9 cellular contexts compared by ENCODE assay signal in genomic region chr9:98215821-98216220, GRCh38. TPM values are rescaled to one million over a fixed set of nuclear protein-coding genes. Genes with fewer than 3 reads are reported as not detected.
A peak's percentile ranks its signal among the peaks of the same experiment; 100 is the strongest.
DNase-seq lines count a peak whose midpoint lies in the region; ATAC-seq, FAIRE-seq and TF ChIP-seq lines count a peak whose summit lies in the region.
"Had no signal": no experiment of that assay in that cellular context is flagged by ENCODE, and none has a peak within 500 bp of the region (broad histone marks: within the 10 kb centered on the region; RNA-seq: fewer than 3 reads in every experiment).

No MANE protein-coding gene starts in this region.

- no peak overlapping the region for H3K23ac ChIP-seq in H9 (ENCODE audit: insufficient read length, low read depth, low read length)

- no peak overlapping the region for H4K91ac ChIP-seq in H9 (ENCODE audit: insufficient read length, low read depth, low read length)

- no peak overlapping the region for H4K8ac ChIP-seq in H9 (replicated peaks; ENCODE audit: insufficient read length, low read depth, low read length)

- ATAC-seq in CD4-positive, alpha-beta T cell (ENCODE audit: poor library complexity) = peak; percentile 48
- ATAC-seq in HepG2 = peak; percentile 86
- no peak for ATAC-seq in GM19351 (IDR thresholded peaks at IDR 0.05; ENCODE audit: unreplicated experiment)
- no peak for ATAC-seq in HG03460 (IDR thresholded peaks at IDR 0.05; ENCODE audit: unreplicated experiment)

- no peak overlapping the region for H2BK12ac ChIP-seq in H9 (ENCODE audit: insufficient read length, low read depth, low read length)

- TF ChIP-seq POLR2A in HepG2 (IDR thresholded peaks at IDR 0.05; ENCODE audit: insufficient read depth in 1 of 2, low read depth in 2 of 2, low read length in 2 of 2) = no peak

- no peaks in the 10 kb centered on the region for H3K23me2 ChIP-seq in H9 (ENCODE audit: insufficient read length, low read depth, low read length, poor library complexity, severe bottlenecking)

- no peak overlapping the region for H3K27ac Mint-ChIP-seq in CD4-positive, alpha-beta T cell
- H3K27ac Mint-ChIP-seq in H9 = peak overlapping the region in 1 of 3 experiments; percentile 35; a peak in 2 of 7 replicates
- no peak overlapping the region for H3K27ac Mint-ChIP-seq in astrocyte (ENCODE audit: unreplicated experiment)
- no peak overlapping the region for H3K27ac Mint-ChIP-seq in activated T-helper 2 cell treated with anti-CD3 and anti-CD28 coated beads, Interferon-gamma antibody, Interleukin-2, Interleukin-4, amounts not matched to agents 10 μg/mL and 5 μg/mL and 100 μg/mL, durations not matched to agents 14 hours and 24 hours and 36 hours
- H3K27ac Mint-ChIP-seq in CD4-positive, alpha-beta memory T cell = peak overlapping the region in 2 of 7 donors; percentile 24 to 78

- no peaks in the 10 kb centered on the region for H3K79me1 ChIP-seq in H9 (ENCODE audit: insufficient read depth, low read depth, low read length, poor library complexity, severe bottlenecking)

- no peaks in the 10 kb centered on the region for H3K9me3 Mint-ChIP-seq in CD4-positive, alpha-beta T cell
- H3K9me3 Mint-ChIP-seq in H9 (no peaks in the 10 kb centered on the region), astrocyte (ENCODE audit: unreplicated experiment) (no peaks in the 10 kb centered on the region)
- H3K9me3 Mint-ChIP-seq in activated T-helper 2 cell treated with anti-CD3 and anti-CD28 coated beads, Interferon-gamma antibody, Interleukin-2, Interleukin-4, amounts not matched to agents 10 μg/mL and 5 μg/mL and 100 μg/mL, durations not matched to agents 14 hours and 24 hours and 36 hours = no peaks in the 10 kb centered on the region
- H3K9me3 Mint-ChIP-seq in CD4-positive, alpha-beta memory T cell = no peaks in the 10 kb centered on the region

- BruUV-seq in HepG2 (replicated peaks; lab: Mats Ljungman, UMichigan) = no TSS peak

- H3K4me1 Mint-ChIP-seq in CD4-positive, alpha-beta T cell (ENCODE audit: low read depth) = no peaks in the 10 kb centered on the region
- peaks cover 38 to 41% of the 10 kb centered on the region in 2 experiments for H3K4me1 Mint-ChIP-seq in H9
- H3K4me1 Mint-ChIP-seq in astrocyte (ENCODE audit: low read depth, unreplicated experiment) = peaks cover 22% of the 10 kb centered on the region
- H3K4me1 Mint-ChIP-seq in activated T-helper 2 cell treated with anti-CD3 and anti-CD28 coated beads, Interferon-gamma antibody, Interleukin-2, Interleukin-4, amounts not matched to agents 10 μg/mL and 5 μg/mL and 100 μg/mL, durations not matched to agents 14 hours and 24 hours and 36 hours (ENCODE audit: low read depth) = no peaks in the 10 kb centered on the region
- H3K4me1 Mint-ChIP-seq in CD4-positive, alpha-beta memory T cell = peaks cover 0 to 3% (median 0%) of the 10 kb centered on the region in 4 donors

- H3K4me1 ChIP-seq in H9 (ENCODE audit: insufficient read depth, low read length) (peaks cover 13% of the 10 kb centered on the region), astrocyte (ENCODE audit: insufficient read depth, low read length) (peaks cover 4% of the 10 kb centered on the region), HepG2 (ENCODE audit: insufficient read depth, low read length) (peaks cover 19% of the 10 kb centered on the region)
- H3K4me1 ChIP-seq in CD4-positive, alpha-beta memory T cell (ENCODE audit: insufficient read depth, low read length) = no peaks in the 10 kb centered on the region

- in situ Hi-C loops in HepG2 (cut with HindIII; ENCODE audit: extremely low pct_ligation_motif_present, low pct_unique_long_range_greater_than_20kb) = no loop called here

- peak in 3 of 10 experiments; percentile 10 to 27 (median 25) for DNase-seq in CD4-positive, alpha-beta T cell
- DNase-seq in H9 = peak; percentile 59
- DNase-seq in astrocyte (ENCODE audit: low read depth) = no peak
- DNase-seq in HepG2 (ENCODE audit: low spot score) = no peak
- DNase-seq in activated T-helper 2 cell treated with anti-CD3 and anti-CD28 coated beads, Interferon-gamma antibody, Interleukin-2, Interleukin-4, amounts not matched to agents 10 μg/mL and 5 μg/mL and 100 μg/mL, durations not matched to agents 14 hours and 24 hours and 36 hours (ENCODE audit: low spot score) = no peak
- no peak for DNase-seq in CD4-positive, alpha-beta memory T cell
- DNase-seq: activated CD8-positive, alpha-beta memory T cell treated with anti-CD3 and anti-CD28 coated beads, Interleukin-2, amount 50 U/mL, for 4 hours had no signal

- H3K4me3 Mint-ChIP-seq in CD4-positive, alpha-beta T cell = no peak overlapping the region
- H3K4me3 Mint-ChIP-seq in H9 (no peak overlapping the region), astrocyte (ENCODE audit: unreplicated experiment) (no peak overlapping the region)
- H3K4me3 Mint-ChIP-seq in activated T-helper 2 cell treated with anti-CD3 and anti-CD28 coated beads, Interferon-gamma antibody, Interleukin-2, Interleukin-4, amounts not matched to agents 10 μg/mL and 5 μg/mL and 100 μg/mL, durations not matched to agents 14 hours and 24 hours and 36 hours (ENCODE audit: low read depth) = no peak overlapping the region
- H3K4me3 Mint-ChIP-seq in CD4-positive, alpha-beta memory T cell = no peak overlapping the region

- H2AFZ ChIP-seq in H9 (ENCODE audit: low read length) (no peak overlapping the region), astrocyte (ENCODE audit: low read depth, low read length) (no peak overlapping the region), HepG2 (ENCODE audit: low read length) (no peak overlapping the region)

- no peak overlapping the region for H4K5ac ChIP-seq in H9 (ENCODE audit: insufficient read length, low read depth, low read length)

- H3K4me2 ChIP-seq in H9 (ENCODE audit: insufficient read depth, insufficient read length, low read length) (no peak overlapping the region), astrocyte (ENCODE audit: low read length) (no peak overlapping the region), HepG2 (ENCODE audit: low read depth, low read length) (no peak overlapping the region)

- H3K36me3 ChIP-seq in astrocyte (ENCODE audit: insufficient read depth, low read length) (peaks cover 11% of the 10 kb centered on the region), HepG2 (replicated peaks in 1 of 2; ENCODE audit: control insufficient read depth in 1 of 2, insufficient read depth in 2 of 2, low read length in 2 of 2) (no peaks in the 10 kb centered on the region; a peak in 1 of 5 replicates)
- H3K36me3 ChIP-seq in CD4-positive, alpha-beta memory T cell (ENCODE audit: insufficient read depth, low read length) = no peaks in the 10 kb centered on the region

- H3K79me2 ChIP-seq in H9 (ENCODE audit: insufficient read depth, low read length) (no peaks in the 10 kb centered on the region), astrocyte (ENCODE audit: insufficient read depth, low read length) (no peaks in the 10 kb centered on the region), HepG2 (ENCODE audit: insufficient read depth, low read length) (no peaks in the 10 kb centered on the region)

- FAIRE-seq in astrocyte (lab: Jason Lieb, UNC) = no peak
- peak; percentile 47 for FAIRE-seq in HepG2 (lab: Jason Lieb, UNC)

- H2BK120ac ChIP-seq in H9 (ENCODE audit: low read depth, low read length, poor library complexity, severe bottlenecking) = no peak overlapping the region

- CTCF ChIA-PET in CD4-positive, alpha-beta T cell (lab: Charles Lee) = interaction anchor here (1.4 kb wide), 1 partner anchor 11 kb away, joined by 6 read pairs; no protein-coding TSS in a partner anchor
- CTCF ChIA-PET in HepG2 (lab: Yijun Ruan, JAX; ENCODE audit: low intra/inter-chr PET ratio, low total read pairs) = interaction anchor here (1.5 kb wide), 1 partner anchor 23 kb away, joined by 4 read pairs; the partner anchor contains the start of gene CORO2A
- CTCF ChIA-PET in CD4-positive, alpha-beta memory T cell (lab: Charles Lee; ENCODE audit: partially characterized antibody) = interaction anchor here (1.1 kb wide), 1 partner anchor 9 kb away, joined by 3 read pairs; no protein-coding TSS in a partner anchor

- no peak overlapping the region for H2BK20ac ChIP-seq in H9 (ENCODE audit: low read depth, low read length, poor library complexity, severe bottlenecking)

- no peak overlapping the region for H2BK5ac ChIP-seq in H9 (ENCODE audit: insufficient read length, low read length)

- TF ChIP-seq EP300 in HepG2 (IDR thresholded peaks at IDR 0.05; ENCODE audit: low read depth in 2 of 2, low read length in 2 of 2) (no peak), HepG2 (CRISPR knock-in tag; IDR thresholded peaks at IDR 0.05; ENCODE audit: borderline replicate concordance) (no peak)

- no peak overlapping the region for H3T11ph ChIP-seq in H9 (ENCODE audit: low read length)

- no peaks in the 10 kb centered on the region for H3K27me3 ChIP-seq in CD4-positive, alpha-beta T cell (ENCODE audit: control insufficient read depth, insufficient read depth, low read length)
- H3K27me3 ChIP-seq in H9 (ENCODE audit: insufficient read depth, low read length) (no peaks in the 10 kb centered on the region), astrocyte (ENCODE audit: insufficient read depth, low read length) (no peaks in the 10 kb centered on the region), HepG2 (ENCODE audit: control insufficient read depth in 1 of 2, insufficient read depth in 2 of 2, low read length in 2 of 2) (no peaks in the 10 kb centered on the region)
- no peaks in the 10 kb centered on the region for H3K27me3 ChIP-seq in CD4-positive, alpha-beta memory T cell (ENCODE audit: insufficient read depth, low read length)

- no peak overlapping the region for H2BK15ac ChIP-seq in H9 (ENCODE audit: low read depth, low read length)

- no peak overlapping the region for H2AK5ac ChIP-seq in H9 (ENCODE audit: insufficient read length, low read length)

- H3K9ac ChIP-seq in H9 (ENCODE audit: extremely low read depth, insufficient read length, low read length) (no peak overlapping the region), astrocyte (ENCODE audit: low read length) (no peak overlapping the region), HepG2 (ENCODE audit: insufficient read depth, low read depth, low read length) (no peak overlapping the region)

- no peak overlapping the region for H3K14ac ChIP-seq in H9 (ENCODE audit: insufficient read depth, low read length)

- no peaks in the 10 kb centered on the region for H3K9me3 ChIP-seq in CD4-positive, alpha-beta T cell (ENCODE audit: control insufficient read depth, low read length)
- no peaks in the 10 kb centered on the region for H3K9me3 ChIP-seq in H9 (ENCODE audit: control insufficient read depth, low read depth, low read length)
- no peaks in the 10 kb centered on the region for H3K9me3 ChIP-seq in astrocyte (ENCODE audit: insufficient read depth, low read depth, low read length)
- H3K9me3 ChIP-seq in HepG2 (ENCODE audit: low read length) = no peaks in the 10 kb centered on the region
- H3K9me3 ChIP-seq in CD4-positive, alpha-beta memory T cell (ENCODE audit: control insufficient read depth in 1 of 2, low read length in 2 of 2) = no peaks in the 10 kb centered on the region

- H3K18ac ChIP-seq in H9 (ENCODE audit: insufficient read length, low read depth, low read length) = no peak overlapping the region

- no peak overlapping the region for H3K4ac ChIP-seq in H9 (ENCODE audit: low read depth, low read length)

- H3K36me3 Mint-ChIP-seq in CD4-positive, alpha-beta T cell (ENCODE audit: low read depth) = peaks cover 64% of the 10 kb centered on the region
- H3K36me3 Mint-ChIP-seq in H9 (ENCODE audit: insufficient read depth in 1 of 3, low read depth in 3 of 3) (peaks cover 3 to 19% (median 4%) of the 10 kb centered on the region in 3 experiments; a peak in 4 of 7 replicates), astrocyte (ENCODE audit: low read depth, unreplicated experiment) (peaks cover 19% of the 10 kb centered on the region)
- no peaks in the 10 kb centered on the region for H3K36me3 Mint-ChIP-seq in activated T-helper 2 cell treated with anti-CD3 and anti-CD28 coated beads, Interferon-gamma antibody, Interleukin-2, Interleukin-4, amounts not matched to agents 10 μg/mL and 5 μg/mL and 100 μg/mL, durations not matched to agents 14 hours and 24 hours and 36 hours (ENCODE audit: low read depth)
- peaks cover 16 to 58% of the 10 kb centered on the region in 2 donors for H3K36me3 Mint-ChIP-seq in CD4-positive, alpha-beta memory T cell

- H3K56ac ChIP-seq in H9 (ENCODE audit: insufficient read length, low read depth, low read length) = no peak overlapping the region

- H4K20me1 ChIP-seq in H9 (ENCODE audit: control insufficient read depth, insufficient read depth, insufficient read length) (no peaks in the 10 kb centered on the region), astrocyte (ENCODE audit: insufficient read depth, low read length) (no peaks in the 10 kb centered on the region), HepG2 (ENCODE audit: insufficient read depth, low read length) (no peaks in the 10 kb centered on the region)

- intact Hi-C loops in CD4-positive, alpha-beta T cell (cut with DNase I, micrococcal nuclease) = no loop called here
- intact Hi-C loops in HepG2 (cut with micrococcal nuclease; ENCODE audit: unreplicated experiment) = no loop called here
- intact Hi-C loops in activated T-helper 2 cell treated with anti-CD3 and anti-CD28 coated beads, Interferon-gamma antibody, Interleukin-2, Interleukin-4, amounts not matched to agents 10 μg/mL and 5 μg/mL and 100 μg/mL, durations not matched to agents 14 hours and 24 hours and 36 hours (cut with micrococcal nuclease) = no loop called here
- intact Hi-C loops in CD4-positive, alpha-beta memory T cell (cut with micrococcal nuclease) = loop anchor here (1.0 kb wide), 1 partner anchor 142 kb away; no protein-coding TSS in a partner anchor

- H3K27me3 Mint-ChIP-seq in CD4-positive, alpha-beta T cell = no peaks in the 10 kb centered on the region
- no peaks in the 10 kb centered on the region for H3K27me3 Mint-ChIP-seq in H9 (ENCODE audit: low read depth)
- H3K27me3 Mint-ChIP-seq in astrocyte (ENCODE audit: low read depth, unreplicated experiment) = peaks cover 12% of the 10 kb centered on the region
- H3K27me3 Mint-ChIP-seq in activated T-helper 2 cell treated with anti-CD3 and anti-CD28 coated beads, Interferon-gamma antibody, Interleukin-2, Interleukin-4, amounts not matched to agents 10 μg/mL and 5 μg/mL and 100 μg/mL, durations not matched to agents 14 hours and 24 hours and 36 hours (ENCODE audit: low read depth) = no peaks in the 10 kb centered on the region
- H3K27me3 Mint-ChIP-seq in CD4-positive, alpha-beta memory T cell = no peaks in the 10 kb centered on the region

- POLR2A ChIA-PET in CD4-positive, alpha-beta T cell (lab: Charles Lee) = no interaction called here
- POLR2A ChIA-PET in HepG2 (lab: Yijun Ruan, JAX) = no interaction called here
- POLR2A ChIA-PET in CD4-positive, alpha-beta memory T cell (lab: Charles Lee; ENCODE audit: partially characterized antibody) = no interaction called here

- H3K27ac ChIP-seq in CD4-positive, alpha-beta T cell (ENCODE audit: low read depth, low read length) = no peak overlapping the region
- H3K27ac ChIP-seq in H9 (ENCODE audit: insufficient read length, low read depth, low read length) (no peak overlapping the region), astrocyte (ENCODE audit: low read depth, low read length) (no peak overlapping the region), HepG2 (ENCODE audit: extremely low read length, insufficient read depth, low read length) (no peak overlapping the region)
- H3K27ac ChIP-seq in CD4-positive, alpha-beta memory T cell (ENCODE audit: low read depth, low read length) = no peak overlapping the region

- no peak for TF ChIP-seq CTCF in CD4-positive, alpha-beta T cell (IDR thresholded peaks at IDR 0.05)
- TF ChIP-seq CTCF in H9 (conservative IDR thresholded peaks at IDR 0.05) (peak; percentile 71), astrocyte (IDR thresholded peaks at IDR 0.05; ENCODE audit: insufficient read depth, low read depth, low read length) (peak; percentile 26), HepG2 (CRISPR knock-in tag; IDR thresholded peaks at IDR 0.05) (peak; percentile 65)

- no CpG with 5 or more reads among the region's 9 CpGs for WGBS in H9 (ENCODE audit: extremely low coverage, insufficient read length, low lambda C conversion rate)
- 94% methylated on average over 4 of the region's 9 CpGs for WGBS in HepG2 (ENCODE audit: low lambda C conversion rate)

- TF ChIP-seq RAD21 in HepG2 (CRISPR knock-in tag; IDR thresholded peaks at IDR 0.05) = peak; percentile 64; the same call in 1 of the 2 replicates

- H3K4me3 ChIP-seq in astrocyte (ENCODE audit: insufficient read depth, low read depth, low read length) = no peak overlapping the region
- H3K4me3 ChIP-seq in HepG2 (replicated peaks in 1 of 3; ENCODE audit: insufficient read depth in 1 of 3, low read depth in 2 of 3, low read length in 3 of 3) = no peak overlapping the region
- no peak overlapping the region for H3K4me3 ChIP-seq in CD4-positive, alpha-beta memory T cell (ENCODE audit: low read length in 2 of 2)

RNA-seq across cellular contexts. Expression of gene CORO2A, which starts 23.4 kb away (rescaled TPM):
- total RNA-seq in CD4-positive, alpha-beta T cell = 1 to 10 TPM; 6.8 to 8.5 TPM
- 15.5 and 15.8 TPM in 2 replicates for total RNA-seq in H9 (2021)
- 11.1 TPM in 2 replicates for total RNA-seq in astrocyte
- total RNA-seq in HepG2 (2016; rRNA removed; fragmentation: Illumina TruSeq; extraction: Trizol) = 14.4 and 19.8 TPM in 2 replicates
- total RNA-seq in HepG2 (2016; cell fraction: cytosol; rRNA removed; fragmentation: Illumina TruSeq; extraction: Trizol; ENCODE audit: low read depth) = 3.5 and 3.6 TPM in 2 replicates
- total RNA-seq in HepG2 (2016; cell fraction: insoluble cytoplasmic fraction; rRNA removed; fragmentation: Illumina TruSeq; extraction: Trizol) = 14.0 and 19.0 TPM in 2 replicates
- total RNA-seq in HepG2 (2016; cell fraction: membrane; rRNA removed; fragmentation: Illumina TruSeq; extraction: Trizol) = 12.4 and 12.5 TPM in 2 replicates
- 8.5 and 10.2 TPM in 2 replicates for total RNA-seq in HepG2 (2016; cell fraction: nucleus; rRNA removed; fragmentation: Illumina TruSeq; extraction: Trizol)
- 12.9 and 15.3 TPM in 2 replicates for polyA plus RNA-seq in HepG2 (2011; rRNA removed)
- polyA plus RNA-seq in HepG2 (2011; cell fraction: cytosol; rRNA removed) = 12.3 and 15.4 TPM in 2 replicates
- polyA plus RNA-seq in HepG2 (2011; cell fraction: nucleus; rRNA removed) = 7.9 and 8.1 TPM in 2 replicates
- polyA plus RNA-seq in HepG2 (2012) = 5.9 and 8.4 TPM in 2 replicates
- 5.6 TPM in 2 replicates for polyA plus RNA-seq in HepG2 (2016; cell fraction: cytosol; fragmentation: Illumina TruSeq; extraction: Trizol; ENCODE audit: low read depth)
- 21.2 and 23.2 TPM in 2 replicates for polyA plus RNA-seq in HepG2 (2016; cell fraction: insoluble cytoplasmic fraction; fragmentation: Illumina TruSeq; extraction: Trizol; ENCODE audit: low read depth)
- polyA plus RNA-seq in HepG2 (2016; cell fraction: membrane; fragmentation: Illumina TruSeq; extraction: Trizol; ENCODE audit: low read depth) = 9.4 and 10.3 TPM in 2 replicates
- polyA plus RNA-seq in HepG2 (2016; cell fraction: nucleus; fragmentation: Illumina TruSeq; extraction: Trizol; ENCODE audit: insufficient read depth, low read depth) = 21.7 and 22.4 TPM in 2 replicates
- 7.1 and 26.4 TPM in 2 replicates for polyA minus RNA-seq in HepG2 (2011; rRNA and poly(A)+ RNA removed; ENCODE audit: low replicate concordance)
- 9.8 and 10.3 TPM in 2 replicates for polyA minus RNA-seq in HepG2 (2011; cell fraction: cytosol; rRNA and poly(A)+ RNA removed)
- 4.6 and 5.3 TPM in 2 replicates for polyA minus RNA-seq in HepG2 (2011; cell fraction: nucleus; rRNA and poly(A)+ RNA removed)
- total RNA-seq in activated T-helper 2 cell treated with anti-CD3 and anti-CD28 coated beads, Interferon-gamma antibody, Interleukin-2, Interleukin-4, amounts not matched to agents 10 μg/mL and 5 μg/mL and 100 μg/mL, durations not matched to agents 14 hours and 24 hours and 36 hours = 0.87 and 0.96 TPM in 2 replicates
- 1 to 10 TPM; 8.3 to 8.6 TPM for total RNA-seq in CD4-positive, alpha-beta memory T cell
- 10 to 100 TPM in 1 of 2 donors, 1 to 10 TPM in 1; 4.4 to 11.9 TPM for polyA plus RNA-seq in CD4-positive, alpha-beta memory T cell

RNA-seq across cellular contexts. Expression of gene TBC1D2, which starts 39.6 kb away (rescaled TPM):
- 1 to 10 TPM; 2.9 to 4.0 TPM for total RNA-seq in CD4-positive, alpha-beta T cell
- total RNA-seq in H9 (2021) = 2.3 and 2.9 TPM in 2 replicates
- total RNA-seq in astrocyte = 9.6 and 10.2 TPM in 2 replicates
- total RNA-seq in HepG2 (2016; rRNA removed; fragmentation: Illumina TruSeq; extraction: Trizol) = 2.2 and 2.8 TPM in 2 replicates
- 0.51 and 0.62 TPM in 2 replicates for total RNA-seq in HepG2 (2016; cell fraction: cytosol; rRNA removed; fragmentation: Illumina TruSeq; extraction: Trizol; ENCODE audit: low read depth)
- total RNA-seq in HepG2 (2016; cell fraction: insoluble cytoplasmic fraction; rRNA removed; fragmentation: Illumina TruSeq; extraction: Trizol) = 2.1 and 2.6 TPM in 2 replicates
- 1.1 and 1.2 TPM in 2 replicates for total RNA-seq in HepG2 (2016; cell fraction: membrane; rRNA removed; fragmentation: Illumina TruSeq; extraction: Trizol)
- 2.2 and 2.8 TPM in 2 replicates for total RNA-seq in HepG2 (2016; cell fraction: nucleus; rRNA removed; fragmentation: Illumina TruSeq; extraction: Trizol)
- polyA plus RNA-seq in HepG2 (2011; rRNA removed) = 2.0 and 2.8 TPM in 2 replicates
- 1.5 and 2.0 TPM in 2 replicates for polyA plus RNA-seq in HepG2 (2011; cell fraction: cytosol; rRNA removed)
- 5.2 and 5.6 TPM in 2 replicates for polyA plus RNA-seq in HepG2 (2011; cell fraction: nucleus; rRNA removed)
- 1.9 and 2.1 TPM in 2 replicates for polyA plus RNA-seq in HepG2 (2012)
- polyA plus RNA-seq in HepG2 (2016; cell fraction: cytosol; fragmentation: Illumina TruSeq; extraction: Trizol; ENCODE audit: low read depth) = 0.31 and 0.54 TPM in 2 replicates
- polyA plus RNA-seq in HepG2 (2016; cell fraction: insoluble cytoplasmic fraction; fragmentation: Illumina TruSeq; extraction: Trizol; ENCODE audit: low read depth) = 2.9 and 3.0 TPM in 2 replicates
- 0.96 and 1.1 TPM in 2 replicates for polyA plus RNA-seq in HepG2 (2016; cell fraction: membrane; fragmentation: Illumina TruSeq; extraction: Trizol; ENCODE audit: low read depth)
- 3.1 and 3.8 TPM in 2 replicates for polyA plus RNA-seq in HepG2 (2016; cell fraction: nucleus; fragmentation: Illumina TruSeq; extraction: Trizol; ENCODE audit: insufficient read depth, low read depth)
- 6.2 and 19.2 TPM in 2 replicates for polyA minus RNA-seq in HepG2 (2011; rRNA and poly(A)+ RNA removed; ENCODE audit: low replicate concordance)
- 1.1 TPM in 2 replicates for polyA minus RNA-seq in HepG2 (2011; cell fraction: cytosol; rRNA and poly(A)+ RNA removed)
- polyA minus RNA-seq in HepG2 (2011; cell fraction: nucleus; rRNA and poly(A)+ RNA removed) = 3.1 and 4.0 TPM in 2 replicates
- total RNA-seq in activated T-helper 2 cell treated with anti-CD3 and anti-CD28 coated beads, Interferon-gamma antibody, Interleukin-2, Interleukin-4, amounts not matched to agents 10 μg/mL and 5 μg/mL and 100 μg/mL, durations not matched to agents 14 hours and 24 hours and 36 hours = 1.3 and 1.5 TPM in 2 replicates
- 10 to 100 TPM; 11.2 to 11.4 TPM for total RNA-seq in CD4-positive, alpha-beta memory T cell
- polyA plus RNA-seq in CD4-positive, alpha-beta memory T cell = 10 to 100 TPM in 1 of 2 donors, 1 to 10 TPM in 1; 2.1 to 11.0 TPM

Comparison
In these comparisons a context has a peak if more than half of its experiments do, and no peak if none do; other contexts are left out.
1. ATAC-seq: peak in CD4-positive, alpha-beta T cell (single experiment) and HepG2 (single experiment); none in GM19351 (single experiment) and HG03460 (single experiment).